16 cellular contexts compared by ENCODE assay signal in the genomic region with DNA sequence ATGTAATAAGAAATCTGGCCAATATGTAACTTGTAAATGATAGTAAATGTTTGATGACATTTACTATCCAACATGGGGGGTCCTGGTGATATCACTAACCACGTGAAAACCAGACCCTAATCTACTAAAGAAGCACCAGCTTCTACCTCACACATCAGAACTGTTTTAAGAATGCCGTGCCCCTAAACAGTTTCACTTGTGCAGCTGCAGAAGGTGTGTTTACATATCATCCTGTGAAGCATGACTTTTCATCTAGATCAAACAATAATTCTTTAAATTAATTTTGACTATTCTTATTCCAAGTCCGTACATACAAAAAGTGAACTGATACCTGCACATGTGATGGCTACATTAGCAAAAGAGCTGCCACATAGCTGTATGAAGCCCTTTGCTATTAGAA.
A peak's percentile ranks its signal among the peaks of the same experiment; 100 is the strongest.
DNase-seq lines count a peak whose midpoint lies in the region; ATAC-seq and FAIRE-seq lines count a peak whose summit lies in the region.
"Had no signal": no experiment of that assay in that cellular context is flagged by ENCODE, and none has a peak within 500 bp of the region (broad histone marks: within the 10 kb centered on the region; RNA-seq: fewer than 3 reads in every experiment).

No MANE protein-coding gene starts in this region.

- no peaks in the 10 kb centered on the region for H3K36me3 Mint-ChIP-seq in activated naive CD4-positive, alpha-beta T cell treated with anti-CD3 and anti-CD28 coated beads, Interleukin-2, amount 10 ng/mL, durations not matched to agents 7 days and 5 days
- H3K36me3 Mint-ChIP-seq: activated naive CD8-positive, alpha-beta T cell treated with anti-CD3 and anti-CD28 coated beads for 36 hours; natural killer cell; WTC11 had no signal

- in situ Hi-C loops in KBM-7 (cut with MboI; ENCODE audit: low pct_unique_long_range_greater_than_20kb, low sequenced_read_pairs), result no loop called here

- no peak overlapping the region for H3K4me3 Mint-ChIP-seq in activated naive CD4-positive, alpha-beta T cell treated with anti-CD3 and anti-CD28 coated beads, Interleukin-2, amount 10 ng/mL, durations not matched to agents 7 days and 5 days
- H3K4me3 Mint-ChIP-seq: activated naive CD8-positive, alpha-beta T cell treated with anti-CD3 and anti-CD28 coated beads for 36 hours; natural killer cell; WTC11 had no signal

- ATAC-seq in GM18868 (IDR thresholded peaks at IDR 0.05; ENCODE audit: unreplicated experiment), result peak; percentile 69
- ATAC-seq in GM21526 (IDR thresholded peaks at IDR 0.05; ENCODE audit: low FRiP score, unreplicated experiment), result peak; percentile 51
- peak; percentile 56 for ATAC-seq in HG03064 (IDR thresholded peaks at IDR 0.05; ENCODE audit: low read depth, unreplicated experiment)
- ATAC-seq: natural killer cell, WTC11 had no signal

- FAIRE-seq in RCC 7860 (lab: Jason Lieb, UNC), result no peak
- FAIRE-seq: bronchial epithelial cell had no signal

- no peaks in the 10 kb centered on the region for H3K9me3 Mint-ChIP-seq in activated naive CD4-positive, alpha-beta T cell treated with anti-CD3 and anti-CD28 coated beads, Interleukin-2, amount 10 ng/mL, durations not matched to agents 7 days and 5 days
- H3K9me3 Mint-ChIP-seq: activated naive CD8-positive, alpha-beta T cell treated with anti-CD3 and anti-CD28 coated beads for 36 hours; natural killer cell had no signal

- CTCF ChIA-PET in activated naive CD4-positive, alpha-beta T cell treated with anti-CD3 and anti-CD28 coated beads, Interleukin-2, amount 10 ng/mL, durations not matched to agents 7 days and 5 days (lab: Charles Lee), result interaction anchor here (2.2 kb wide), 1 partner anchor 13 kb away, joined by 8 read pairs; no protein-coding TSS in a partner anchor

- DNase-seq in RPMI8226 (peak; percentile 46), RCC 7860 (ENCODE audit: low spot score) (no peak), NCI-H226 (no peak), KBM-7 (no peak)
- DNase-seq in activated naive CD4-positive, alpha-beta T cell treated with anti-CD3 and anti-CD28 coated beads, Interleukin-2, amount 10 ng/mL, durations not matched to agents 7 days and 5 days, result no peak
- DNase-seq: activated naive CD8-positive, alpha-beta T cell treated with anti-CD3 and anti-CD28 coated beads for 36 hours; effector CD4-positive, alpha-beta T cell; MV-4-11; natural killer cell; OCI-M1; tibial artery had no signal

- H3K27me3 Mint-ChIP-seq in activated naive CD4-positive, alpha-beta T cell treated with anti-CD3 and anti-CD28 coated beads, Interleukin-2, amount 10 ng/mL, durations not matched to agents 7 days and 5 days, result peaks cover 15% of the 10 kb centered on the region

- no peak overlapping the region for H3K27ac Mint-ChIP-seq in activated naive CD4-positive, alpha-beta T cell treated with anti-CD3 and anti-CD28 coated beads, Interleukin-2, amount 10 ng/mL, durations not matched to agents 7 days and 5 days
- H3K27ac Mint-ChIP-seq: activated naive CD8-positive, alpha-beta T cell treated with anti-CD3 and anti-CD28 coated beads for 36 hours; natural killer cell; WTC11 had no signal

- no peaks in the 10 kb centered on the region for H3K4me1 Mint-ChIP-seq in activated naive CD4-positive, alpha-beta T cell treated with anti-CD3 and anti-CD28 coated beads, Interleukin-2, amount 10 ng/mL, durations not matched to agents 7 days and 5 days
- H3K4me1 Mint-ChIP-seq: activated naive CD8-positive, alpha-beta T cell treated with anti-CD3 and anti-CD28 coated beads for 36 hours; natural killer cell had no signal
